Comparison of ENCODE assay signal across 19 cellular contexts in the genomic region with DNA sequence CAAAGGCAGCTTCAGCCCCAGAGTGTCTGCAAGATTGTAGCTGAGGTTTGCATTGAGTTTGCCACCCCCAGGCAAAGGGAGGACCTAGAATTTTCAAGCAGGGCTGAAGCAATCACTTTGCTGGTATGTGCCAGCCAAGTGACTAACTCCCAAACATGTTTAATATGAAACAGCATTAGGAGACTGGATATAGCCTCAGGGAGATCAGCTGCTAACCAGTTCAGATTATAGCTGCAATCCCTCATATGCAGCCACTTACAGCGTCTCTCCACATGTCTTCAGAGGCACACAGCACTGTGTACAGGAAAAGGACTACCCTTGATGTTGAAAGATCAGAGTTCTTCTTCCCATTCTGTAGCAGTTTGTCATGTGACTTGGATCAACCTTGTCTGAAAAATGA. TPM values are rescaled to one million over a fixed set of nuclear protein-coding genes. Genes with fewer than 3 reads are reported as not detected.
DNase-seq lines count a peak whose midpoint lies in the region; ATAC-seq and TF ChIP-seq lines count a peak whose summit lies in the region.
"Had no signal": no experiment of that assay in that cellular context is flagged by ENCODE, and none has a peak within 500 bp of the region (broad histone marks: within the 10 kb centered on the region; RNA-seq: fewer than 3 reads in every experiment).

No MANE protein-coding gene starts in this region.

- no peaks in the 10 kb centered on the region for H3K9me3 ChIP-seq in PC-3 (ENCODE audit: low read length)
- H3K9me3 ChIP-seq in trophoblast cell (ENCODE audit: insufficient read depth, low read depth, low read length) = no peaks in the 10 kb centered on the region
- no peaks in the 10 kb centered on the region for H3K9me3 ChIP-seq in ovary

- no TSS peak for BruUV-seq in PC-3 (replicated peaks; lab: Mats Ljungman, UMichigan)

- no peak overlapping the region for H4K12ac ChIP-seq in trophoblast cell (ENCODE audit: low read depth, low read length)

- TF ChIP-seq POLR2A in ovary (IDR thresholded peaks at IDR 0.05) = no peak

- no peak for TF ChIP-seq CTCF in PC-3 (conservative IDR thresholded peaks at IDR 0.05; ENCODE audit: low read depth, low read length)
- no peak for TF ChIP-seq CTCF in ovary (IDR thresholded peaks at IDR 0.05)

- no CpG with 5 or more reads among the region's 1 CpG for WGBS in trophoblast cell (ENCODE audit: extremely low coverage, insufficient coverage, insufficient read length)
- WGBS in ovary, 3 donors = 86 to 91% (median 86%) methylated on average over 1 of the region's 1 CpG

- peaks cover 16% of the 10 kb centered on the region for H3K4me1 ChIP-seq in PC-3 (ENCODE audit: insufficient read depth, low read length)
- peaks cover 2 to 5% of the 10 kb centered on the region in 2 experiments for H3K4me1 ChIP-seq in trophoblast cell (ENCODE audit: control insufficient read depth in 1 of 2, insufficient read depth in 2 of 2, low read length in 2 of 2)
- H3K4me1 ChIP-seq in ovary (ENCODE audit: insufficient read depth) = no peaks in the 10 kb centered on the region

- H3K4ac ChIP-seq in trophoblast cell (ENCODE audit: low read depth, low read length) = no peak overlapping the region

- H3K9ac ChIP-seq in PC-3 (ENCODE audit: low read length) = no peak overlapping the region
- no peak overlapping the region for H3K9ac ChIP-seq in trophoblast cell (ENCODE audit: low read length)

- no peak for TF ChIP-seq EP300 in ovary (IDR thresholded peaks at IDR 0.05)

- H3K79me2 ChIP-seq in PC-3 (ENCODE audit: low read length) (no peaks in the 10 kb centered on the region), trophoblast cell (ENCODE audit: control insufficient read depth, insufficient read depth, low read length, poor library complexity) (no peaks in the 10 kb centered on the region)

- CTCF ChIA-PET in PC-3 (lab: Charles Lee) = interaction anchor here (0.6 kb wide), 1 partner anchor 15 kb away, joined by 3 read pairs; no protein-coding TSS in a partner anchor

- no peak overlapping the region for H4K91ac ChIP-seq in trophoblast cell (ENCODE audit: low read depth, low read length)

- H3K27me3 ChIP-seq in PC-3 (ENCODE audit: low read length) = no peaks in the 10 kb centered on the region
- H3K27me3 ChIP-seq in trophoblast cell (ENCODE audit: insufficient read depth, low read length) = no peaks in the 10 kb centered on the region
- H3K27me3 ChIP-seq in ovary = no peaks in the 10 kb centered on the region

- H2BK12ac ChIP-seq in trophoblast cell (ENCODE audit: low read length) = no peak overlapping the region

- H3K23ac ChIP-seq in trophoblast cell (ENCODE audit: low read length) = no peak overlapping the region

- no peak overlapping the region for H3K14ac ChIP-seq in trophoblast cell (ENCODE audit: low read length)

- H3K79me1 ChIP-seq in trophoblast cell (ENCODE audit: low read length) = no peaks in the 10 kb centered on the region

- no peak overlapping the region for H2AK5ac ChIP-seq in trophoblast cell (ENCODE audit: low read length)

- H3K9me2 ChIP-seq in PC-3 (replicated peaks; ENCODE audit: low read length) = no peaks in the 10 kb centered on the region

- POLR2A ChIA-PET in PC-3 (lab: Charles Lee; ENCODE audit: unreplicated experiment) = no interaction called here

- ATAC-seq in PC-3 (peak; percentile 73), HG03378 (IDR thresholded peaks at IDR 0.05; ENCODE audit: unreplicated experiment) (no peak)
- ATAC-seq: right cardiac atrium had no signal

- no peak overlapping the region for H3K4me3 ChIP-seq in PC-3 (ENCODE audit: low read length)
- H3K4me3 ChIP-seq in trophoblast cell (ENCODE audit: low read depth, low read length) = no peak overlapping the region
- H3K4me3 ChIP-seq in ovary = no peak overlapping the region

- no peak overlapping the region for H2BK120ac ChIP-seq in trophoblast cell (ENCODE audit: insufficient read depth, low read length, poor library complexity)

- H3K36me3 ChIP-seq in PC-3 (ENCODE audit: low read depth, low read length) (no peaks in the 10 kb centered on the region), trophoblast cell (ENCODE audit: control insufficient read depth in 1 of 2, insufficient read depth in 2 of 2, low read length in 2 of 2) (no peaks in the 10 kb centered on the region), ovary (no peaks in the 10 kb centered on the region)

- no peak overlapping the region for H3K18ac ChIP-seq in trophoblast cell (ENCODE audit: low read length)

- H2AFZ ChIP-seq in PC-3 (ENCODE audit: low read length) (no peak overlapping the region), trophoblast cell (ENCODE audit: insufficient read depth, low read length, poor library complexity) (no peak overlapping the region)

- H3K4me2 ChIP-seq in PC-3 (ENCODE audit: low read length) (peak overlapping the region; percentile 21; the same call in 1 of the 2 replicates), trophoblast cell (ENCODE audit: low read length) (no peak overlapping the region)

- intact Hi-C loops in PC-3 (cut with micrococcal nuclease) (loop anchor here (5.0 kb wide), 1 partner anchor 35 kb away; no protein-coding TSS in a partner anchor), ovary (cut with DNase I) (no loop called here)

- no peaks in the 10 kb centered on the region for H3F3A ChIP-seq in PC-3 (ENCODE audit: low read length, unreplicated experiment)

- H2BK5ac ChIP-seq in trophoblast cell (ENCODE audit: low read depth, low read length, poor library complexity) = no peak overlapping the region

- DNase-seq in GM04503 (ENCODE audit: low read depth) (peak; percentile 31), PC-3 (peak; percentile 78), epidermal melanocyte (ENCODE audit: insufficient read length, low spot score) (peak; percentile 50), trophoblast cell (peak; percentile 83 to 95), ACHN (no peak), ovary (no peak), HT-29 (ENCODE audit: low spot score) (no peak)
- DNase-seq: activated naive CD4-positive, alpha-beta T cell treated with anti-CD3 and anti-CD28 coated beads for 36 hours; C1 segment of cervical spinal cord; DMS153; effector CD8-positive, alpha-beta T cell; glutamatergic neuron; NCI-H2081; NCI-H69; right cardiac atrium; stimulated activated CD4-positive, alpha-beta T cell treated with anti-CD3 and anti-CD28 coated beads, Interleukin-1b, Interleukin-23, amount 100 ng/mL, for 48 hours; substantia nigra had no signal

- H4K8ac ChIP-seq in trophoblast cell (ENCODE audit: low read depth, low read length) = no peak overlapping the region

- H3K27ac ChIP-seq in PC-3 (ENCODE audit: low read length) (no peak overlapping the region), trophoblast cell (ENCODE audit: low read depth, low read length) (no peak overlapping the region), ovary (no peak overlapping the region)

- in situ Hi-C loops in ACHN (cut with HindIII; ENCODE audit: low pct_ligation_motif_present, low pct_unique_long_range_greater_than_20kb, low sequenced_read_pairs) = no loop called here

- no peaks in the 10 kb centered on the region for H4K20me1 ChIP-seq in PC-3 (ENCODE audit: low read length)

RNA-seq across cellular contexts. Expression of a gene that starts 38.4 kb away (rescaled TPM):
- total RNA-seq in PC-3 (2014; rRNA removed) (9.4 and 12.3 TPM in 2 replicates), ovary (10 to 100 TPM in 6 of 7 donors, 1 to 10 TPM in 1; 9.9 to 17.7 (median 12.5) TPM)
- polyA plus RNA-seq in trophoblast cell (2013) = 12.6 and 13.0 TPM in 2 replicates
- 1 to 10 TPM; 4.6 to 7.8 TPM for polyA plus RNA-seq in ovary
- total RNA-seq in HT-29 (2014; rRNA removed; shearing (Covaris generic)) = 2.1 and 2.3 TPM in 2 replicates
- total RNA-seq: T-helper 2 cell treated with Interferon-gamma antibody and Interleukin-4, amounts not matched to agents 100 ng/mL and 5 ng/mL, for 36 hours had no signal

Comparison
In these comparisons a context has a peak if more than half of its experiments do, and no peak if none do; other contexts are left out.
1. DNase-seq: peak in GM04503 (single experiment), PC-3 (single experiment), epidermal melanocyte (single experiment) and trophoblast cell (2 of 2); none in ACHN (single experiment), ovary (0 of 5) and HT-29 (single experiment).